ENCODE assay signal across 14 cellular contexts in the genomic region with DNA sequence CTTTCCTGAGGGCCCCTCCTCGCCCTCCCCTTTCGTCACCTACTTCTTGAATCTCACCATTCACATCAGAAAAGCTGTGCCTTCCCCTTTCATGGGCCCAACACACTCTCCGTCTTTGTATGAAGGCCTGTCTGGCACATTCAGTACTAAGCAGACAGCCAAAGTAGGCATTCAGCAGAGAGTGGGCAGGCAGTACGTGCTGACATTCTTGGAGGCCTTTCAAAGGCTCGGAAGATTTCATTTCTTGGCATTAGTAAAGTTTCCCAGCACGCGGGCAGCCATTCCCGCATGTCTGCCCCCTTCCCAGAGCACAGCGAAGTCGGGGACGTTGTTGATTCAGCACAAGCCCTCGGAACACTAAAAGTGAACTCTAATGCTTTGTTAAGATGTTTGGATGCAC. TPM values are rescaled to one million over a fixed set of nuclear protein-coding genes. Genes with fewer than 3 reads are reported as not detected.
A peak's percentile ranks its signal among the peaks of the same experiment; 100 is the strongest.
DNase-seq lines count a peak whose midpoint lies in the region; ATAC-seq, FAIRE-seq and TF ChIP-seq lines count a peak whose summit lies in the region.
"Had no signal": no experiment of that assay in that cellular context is flagged by ENCODE, and none has a peak within 500 bp of the region (broad histone marks: within the 10 kb centered on the region; RNA-seq: fewer than 3 reads in every experiment).

No MANE protein-coding gene starts in this region.

- no peaks in the 10 kb centered on the region for H4K20me1 ChIP-seq in mammary epithelial cell (ENCODE audit: insufficient read depth, low read length)

- H3K36me3 ChIP-seq in mammary epithelial cell (ENCODE audit: insufficient read depth, low read length) (no peaks in the 10 kb centered on the region), parathyroid adenoma (ENCODE audit: control insufficient read depth, insufficient read depth, low read length) (no peaks in the 10 kb centered on the region), upper lobe of left lung (peaks cover 8 to 85% (median 36%) of the 10 kb centered on the region in 4 donors)

- BruUV-seq in mammary epithelial cell (replicated peaks; lab: Mats Ljungman, UMichigan): no TSS peak

- intact Hi-C loops in mammary epithelial cell (cut with micrococcal nuclease) (no loop called here), left cardiac atrium (cut with DNase I) (no loop called here)

- TF ChIP-seq EP300 in upper lobe of left lung (IDR thresholded peaks at IDR 0.05): peak in 2 of 4 donors; percentile 23 to 56

- H3K4me2 ChIP-seq in mammary epithelial cell (ENCODE audit: insufficient read depth, low read depth, low read length) (no peak overlapping the region), parathyroid adenoma (ENCODE audit: low read length) (no peak overlapping the region)

- peak overlapping the region; percentile 14 for H2AFZ ChIP-seq in mammary epithelial cell (ENCODE audit: low read depth, low read length)
- peak overlapping the region; percentile 55 for H2AFZ ChIP-seq in parathyroid adenoma

- no peak for FAIRE-seq in H54 (lab: Jason Lieb, UNC)
- FAIRE-seq: TTC549 had no signal

- no peak overlapping the region for H3K27ac ChIP-seq in mammary epithelial cell (ENCODE audit: insufficient read depth, low read depth, low read length)
- H3K27ac ChIP-seq in parathyroid adenoma: peak overlapping the region; percentile 79
- H3K27ac ChIP-seq in upper lobe of left lung: peak overlapping the region; percentile 82 to 93 (median 92)
- H3K27ac ChIP-seq: SJSA1 had no signal

- H3K27me3 ChIP-seq in mammary epithelial cell (ENCODE audit: insufficient read depth, low read length) (no peaks in the 10 kb centered on the region), parathyroid adenoma (ENCODE audit: control insufficient read depth, insufficient read depth, low read length) (no peaks in the 10 kb centered on the region), upper lobe of left lung (no peaks in the 10 kb centered on the region)
- H3K27me3 ChIP-seq: SJSA1 had no signal

- no peak for TF ChIP-seq CTCF in mammary epithelial cell (conservative IDR thresholded peaks at IDR 0.05 in 1 of 2, IDR thresholded peaks at IDR 0.05 in 1 of 2; ENCODE audit: extremely low read depth in 1 of 2, insufficient read depth in 1 of 2, low read depth in 1 of 2, low read length in 2 of 2)
- no peak for TF ChIP-seq CTCF in parathyroid adenoma (IDR thresholded peaks at IDR 0.05)
- TF ChIP-seq CTCF in upper lobe of left lung (IDR thresholded peaks at IDR 0.05): no peak

- in situ Hi-C loops in mammary epithelial cell (cut with MboI; ENCODE audit: low sequenced_read_pairs in 2 of 2): no loop called here

- WGBS in mammary epithelial cell (ENCODE audit: low coverage, missing lambda C conversion rate): 35% methylated on average over 12 of the region's 12 CpGs
- WGBS in upper lobe of left lung, 2 donors: 55 to 76% methylated on average over 12 of the region's 12 CpGs

- CTCF ChIA-PET in mammary epithelial cell (lab: Charles Lee; ENCODE audit: low non-redundant PET): no interaction called here

- H3K9ac ChIP-seq in mammary epithelial cell (ENCODE audit: insufficient read depth, low read length): no peak overlapping the region
- no peak overlapping the region for H3K9ac ChIP-seq in parathyroid adenoma

- H3K4me1 ChIP-seq in mammary epithelial cell (ENCODE audit: insufficient read depth, low read length) (peaks cover 27% of the 10 kb centered on the region), parathyroid adenoma (peaks cover 69% of the 10 kb centered on the region), upper lobe of left lung (peaks cover 97 to 98% (median 98%) of the 10 kb centered on the region in 4 donors)

- DNase-seq in mammary epithelial cell: no peak
- peak; percentile 40 for DNase-seq in left cardiac atrium
- DNase-seq in upper lobe of left lung: no peak
- no peak for DNase-seq in H54 (ENCODE audit: insufficient read length, low spot score)
- DNase-seq in NCI-H69 (lab: John Stamatoyannopoulos, UW): no peak
- DNase-seq in activated gamma-delta T cell treated with Interleukin-2 at 50 U/mL for 16 hours: no peak
- DNase-seq: activated CD8-positive, alpha-beta memory T cell treated with anti-CD3 and anti-CD28 coated beads for 24 hours; activated naive CD4-positive, alpha-beta T cell treated with anti-CD3 and anti-CD28 coated beads for 36 hours; CD4-positive, alpha-beta T cell; EL; GOT3 had no signal

- H3K9me3 ChIP-seq in mammary epithelial cell (replicated peaks; ENCODE audit: insufficient read depth, low read length) (no peaks in the 10 kb centered on the region), parathyroid adenoma (ENCODE audit: control insufficient read depth, low read length) (no peaks in the 10 kb centered on the region), upper lobe of left lung (no peaks in the 10 kb centered on the region)
- H3K9me3 ChIP-seq: SJSA1 had no signal

- dilution Hi-C loops in mammary epithelial cell (cut with HindIII; ENCODE audit: low sequenced_read_pairs): no loop called here

- ATAC-seq in left cardiac atrium (peak in 1 of 2 donors; percentile 35), upper lobe of left lung (ENCODE audit: low FRiP score in 2 of 2) (no peak)

- TF ChIP-seq POLR2A in upper lobe of left lung (IDR thresholded peaks at IDR 0.05) (peak in 2 of 4 donors; percentile 16 to 30), H54 (IDR thresholded peaks at IDR 0.05; ENCODE audit: low read depth, low read length) (no peak)

- no peak overlapping the region for H3K4me3 ChIP-seq in mammary epithelial cell (replicated peaks in 1 of 3; ENCODE audit: insufficient read depth in 1 of 3, low read depth in 2 of 3, low read length in 3 of 3)
- H3K4me3 ChIP-seq in parathyroid adenoma (ENCODE audit: low read depth, low read length): no peak overlapping the region
- H3K4me3 ChIP-seq in upper lobe of left lung: peak overlapping the region in 1 of 4 donors; percentile 11
- H3K4me3 ChIP-seq: SJSA1 had no signal

- H3K79me2 ChIP-seq in mammary epithelial cell (ENCODE audit: insufficient read depth, low read length) (peaks cover 2% of the 10 kb centered on the region), parathyroid adenoma (no peaks in the 10 kb centered on the region)

RNA-seq across cellular contexts. Expression of gene NEDD9, which starts 18.0 kb away (rescaled TPM):
- total RNA-seq in mammary epithelial cell (10 to 100 TPM in 1 of 2 donors, 1 to 10 TPM in 1; 7.8 to 69.7 TPM), left cardiac atrium (10 to 100 TPM; 34.0 to 42.9 TPM), upper lobe of left lung (100 to 1,000 TPM; 122 to 334 (median 173) TPM)
- 4.8 TPM for polyA plus RNA-seq in mammary epithelial cell
- 3.5 TPM for polyA minus RNA-seq in mammary epithelial cell
